In the genomic region with DNA sequence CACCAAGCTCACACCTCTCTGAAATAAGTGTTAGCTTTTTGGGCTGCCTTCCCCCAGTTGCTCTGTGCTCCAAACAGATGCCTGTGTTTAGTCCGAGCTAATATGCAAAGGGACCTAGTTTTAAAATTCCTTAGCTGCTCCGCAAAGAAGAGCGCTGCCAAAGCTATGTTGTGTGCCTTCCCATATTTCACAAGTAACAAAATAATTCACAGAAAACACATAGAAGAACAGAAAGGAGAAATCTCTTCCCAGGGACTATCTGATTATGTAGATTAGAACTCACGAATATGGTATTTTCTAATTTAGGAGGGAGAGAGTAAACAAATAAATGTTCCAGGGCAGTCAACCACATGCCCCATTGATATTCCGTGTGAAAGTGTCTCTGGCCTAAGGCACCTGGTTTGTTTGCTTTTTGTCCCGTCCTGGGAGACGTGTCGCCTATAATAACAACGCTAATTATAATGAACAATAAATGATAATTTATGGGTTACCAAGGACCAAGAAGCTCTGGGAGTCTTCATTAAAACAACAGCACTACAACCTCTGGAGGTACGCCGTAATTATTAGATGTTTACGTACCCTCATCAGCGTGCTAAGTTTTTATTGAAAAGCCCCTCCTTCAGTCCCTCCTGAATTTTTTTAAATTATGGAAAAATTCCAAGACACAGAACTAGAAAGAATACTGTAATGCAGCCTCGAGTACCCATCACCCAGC, we compare ENCODE assay signal across 8 cellular contexts. TPM values are rescaled to one million over a fixed set of nuclear protein-coding genes. Genes with fewer than 3 reads are reported as not detected.
A peak's percentile ranks its signal among the peaks of the same experiment; 100 is the strongest.
DNase-seq lines count a peak whose midpoint lies in the region; TF ChIP-seq lines count a peak whose summit lies in the region.

No MANE protein-coding gene starts in this region.

- no TSS peak for BruUV-seq in MCF 10A (replicated peaks; lab: Mats Ljungman, UMichigan)

- H3K4me3 ChIP-seq in BE2C (ENCODE audit: low read depth, low read length) (peak overlapping the region; percentile 92), muscle layer of duodenum (ENCODE audit: low read depth in 1 of 2, low read length in 2 of 2) (peak overlapping the region; percentile 95 to 99)

- H3K27ac Mint-ChIP-seq in MCF 10A (ENCODE audit: low read depth, unreplicated experiment) = peak overlapping the region; percentile 98

- peak overlapping the region; percentile 83 for H3K27ac ChIP-seq in KOPT-K1 (ENCODE audit: low read depth, low read length, poor library complexity, severe bottlenecking)
- H3K27ac ChIP-seq in muscle layer of duodenum (ENCODE audit: low read length) = peak overlapping the region; percentile 7

- H3K9me3 ChIP-seq in BE2C = no peaks in the 10 kb centered on the region
- H3K9me3 ChIP-seq in KOPT-K1 (ENCODE audit: insufficient read depth, low read length, poor library complexity, severe bottlenecking) = no peaks in the 10 kb centered on the region
- H3K9me3 ChIP-seq in muscle layer of duodenum (ENCODE audit: control insufficient read depth in 1 of 2, low read length in 2 of 2) = no peaks in the 10 kb centered on the region

- DNase-seq in BE2C = no peak
- no peak for DNase-seq in MCF 10A (ENCODE audit: unreplicated experiment)
- DNase-seq in kidney glomerular epithelial cell (lab: John Stamatoyannopoulos, UW) = no peak
- no peak for DNase-seq in NCI-H2227 (lab: John Stamatoyannopoulos, UW; ENCODE audit: unreplicated experiment)
- no peak for DNase-seq in kidney tubule cell (ENCODE audit: low spot score)
- DNase-seq in activated naive CD4-positive, alpha-beta T cell treated with Interleukin-2 at 50 U/mL for 16 hours = no peak

- POLR2A ChIA-PET in MCF 10A (lab: Yijun Ruan, JAX) = interaction anchor here (0.8 to 15.7 kb wide), 20 partner anchors 8 to 118 kb away, joined by 3 to 248 read pairs (median 7); a partner anchor contains a TSS

- no peaks in the 10 kb centered on the region for H3K27me3 Mint-ChIP-seq in MCF 10A (ENCODE audit: insufficient read depth, unreplicated experiment)

- no peaks in the 10 kb centered on the region for H3K4me1 ChIP-seq in BE2C
- peaks cover 0 to 21% of the 10 kb centered on the region in 2 donors for H3K4me1 ChIP-seq in muscle layer of duodenum (ENCODE audit: control insufficient read depth in 1 of 2, insufficient read depth in 2 of 2, low read length in 2 of 2)

- H3K36me3 Mint-ChIP-seq in MCF 10A (ENCODE audit: insufficient read depth, unreplicated experiment) = peaks cover 21% of the 10 kb centered on the region

- intact Hi-C loops in MCF 10A (cut with micrococcal nuclease) = loop anchor here (2.0 to 5.0 kb wide), 3 partner anchors 58 to 203 kb away; no protein-coding TSS in a partner anchor

- H3K9me3 Mint-ChIP-seq in MCF 10A (ENCODE audit: unreplicated experiment) = no peaks in the 10 kb centered on the region

- no peak for TF ChIP-seq CTCF in BE2C (IDR thresholded peaks at IDR 0.05; ENCODE audit: low read depth, low read length)
- no peak for TF ChIP-seq CTCF in MCF 10A (IDR thresholded peaks at IDR 0.05; ENCODE audit: unreplicated experiment)

- peaks cover 21% of the 10 kb centered on the region for H3K4me1 Mint-ChIP-seq in MCF 10A (ENCODE audit: insufficient read depth, unreplicated experiment)

- no peaks in the 10 kb centered on the region; the same call in 1 of the 2 replicates for H3K36me3 ChIP-seq in BE2C
- peaks cover 21% of the 10 kb centered on the region for H3K36me3 ChIP-seq in KOPT-K1 (ENCODE audit: insufficient read depth, low read length)
- peaks cover 0 to 4% of the 10 kb centered on the region in 2 donors for H3K36me3 ChIP-seq in muscle layer of duodenum (ENCODE audit: control insufficient read depth in 1 of 2, insufficient read depth in 2 of 2, low read length in 2 of 2)

- peak overlapping the region; percentile 94 for H3K4me3 Mint-ChIP-seq in MCF 10A (ENCODE audit: unreplicated experiment)

- H3K27me3 ChIP-seq in BE2C = no peaks in the 10 kb centered on the region
- no peaks in the 10 kb centered on the region for H3K27me3 ChIP-seq in muscle layer of duodenum (ENCODE audit: low read depth, low read length)

- CTCF ChIA-PET in MCF 10A (lab: Yijun Ruan, JAX) = interaction anchor here (0.6 to 5.1 kb wide), 7 partner anchors 29 to 586 kb away, joined by 3 to 40 read pairs (median 4); no protein-coding TSS in a partner anchor

RNA-seq across cellular contexts. Expression of a gene that starts 1.2 kb away (rescaled TPM):
- 1.4 TPM for polyA plus RNA-seq in BE2C (2012; ENCODE audit: insufficient read depth, insufficient read length, low read depth)
- total RNA-seq in MCF 10A (2022) = 23.5 and 28.5 TPM in 2 replicates
